8 cellular contexts compared by ENCODE assay signal in the genomic region with DNA sequence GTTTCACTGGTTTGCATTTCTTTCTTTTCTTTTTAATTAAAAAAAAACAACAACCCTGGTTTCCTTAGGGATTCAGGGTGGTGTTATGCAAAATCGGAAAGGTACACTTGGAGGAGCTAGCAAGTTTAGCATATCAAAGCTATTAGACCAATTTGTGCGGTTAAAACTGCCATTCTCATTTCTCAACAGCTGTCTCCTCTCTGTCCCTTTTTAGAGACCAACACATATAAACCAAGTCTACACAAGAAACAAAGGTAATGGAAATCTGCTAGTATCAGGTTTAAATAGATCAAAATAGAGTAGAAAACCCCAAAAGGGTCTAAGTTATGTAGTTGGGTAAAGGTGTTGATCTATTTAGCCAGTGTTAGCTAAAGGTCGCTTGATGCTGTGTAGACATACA. TPM values are rescaled to one million over a fixed set of nuclear protein-coding genes. Genes with fewer than 3 reads are reported as not detected.
DNase-seq lines count a peak whose midpoint lies in the region; ATAC-seq and TF ChIP-seq lines count a peak whose summit lies in the region.

No MANE protein-coding gene starts in this region.

- intact Hi-C loops in left lung (cut with DNase I): no loop called here

- H3K36me3 ChIP-seq in HUES64 (ENCODE audit: insufficient read depth, low read length) (no peaks in the 10 kb centered on the region), left lung (no peaks in the 10 kb centered on the region)

- TF ChIP-seq POLR2A in GM18505 (IDR thresholded peaks at IDR 0.05; ENCODE audit: borderline replicate concordance, extremely low read depth, insufficient read depth, insufficient read length): no peak

- peak overlapping the region; percentile 60 for H3K4me3 ChIP-seq in HUES64 (ENCODE audit: low read length)
- H3K4me3 ChIP-seq in astrocyte of the cerebellum (ENCODE audit: low read depth, low read length): peak overlapping the region; percentile 35
- H3K4me3 ChIP-seq in left lung: peak overlapping the region; percentile 23 to 87

- H3K27me3 ChIP-seq in HUES64 (ENCODE audit: insufficient read depth, low read length): peaks cover 12% of the 10 kb centered on the region
- H3K27me3 ChIP-seq in left lung: no peaks in the 10 kb centered on the region

- ATAC-seq in left lung (no peak), GM18505 (IDR thresholded peaks at IDR 0.05; ENCODE audit: unreplicated experiment) (no peak), GM18861 (IDR thresholded peaks at IDR 0.05; ENCODE audit: unreplicated experiment) (no peak)

- TF ChIP-seq CTCF in astrocyte of the cerebellum (IDR thresholded peaks at IDR 0.05; ENCODE audit: low read depth, low read length, missing control alignments) (no peak), left lung (IDR thresholded peaks at IDR 0.05) (no peak)

- H3K9me3 ChIP-seq in HUES64 (ENCODE audit: insufficient read depth, low read depth, low read length) (no peaks in the 10 kb centered on the region), left lung (no peaks in the 10 kb centered on the region)

- DNase-seq in astrocyte of the cerebellum (ENCODE audit: low read depth) (no peak), left lung (no peak), GOT3 (lab: John Stamatoyannopoulos, UW) (no peak)
- no peak for DNase-seq in activated CD4-positive, CD25-positive, alpha-beta regulatory T cell treated with anti-CD3 and anti-CD28 coated beads, Interleukin-2, amount 50 U/mL, for 72 hours

- in situ Hi-C loops in astrocyte of the cerebellum (cut with HindIII; ENCODE audit: low sequenced_read_pairs): no loop called here

- H3K9ac ChIP-seq in HUES64 (ENCODE audit: low read depth, low read length): peak overlapping the region; percentile 57; the same call in 1 of the 2 replicates

- 6% methylated on average over 3 of the region's 3 CpGs for WGBS in HUES64

- H3K27ac ChIP-seq in HUES64 (ENCODE audit: low read depth, low read length) (no peak overlapping the region), left lung (peak overlapping the region; percentile 81 to 96), temporal lobe (ENCODE audit: low read depth, low read length) (peak overlapping the region; percentile 95)

- H3K4me1 ChIP-seq in HUES64 (ENCODE audit: insufficient read depth, low read length) (peaks cover 53% of the 10 kb centered on the region), left lung (peaks cover 0 to 35% of the 10 kb centered on the region in 2 donors)

RNA-seq across cellular contexts. Expression of a gene that starts 1.7 kb away (rescaled TPM):
- polyA plus RNA-seq in HUES64 (2013, experiment 1 of 2): 13.3 TPM
- 19.7 TPM for polyA plus RNA-seq in HUES64 (2013, experiment 2 of 2)
- total RNA-seq in left lung: 10 to 100 TPM; 45.0 to 80.7 TPM
- 62.7 TPM for total RNA-seq in temporal lobe
